ENCODE assay signal across 10 cellular contexts in the genomic region with DNA sequence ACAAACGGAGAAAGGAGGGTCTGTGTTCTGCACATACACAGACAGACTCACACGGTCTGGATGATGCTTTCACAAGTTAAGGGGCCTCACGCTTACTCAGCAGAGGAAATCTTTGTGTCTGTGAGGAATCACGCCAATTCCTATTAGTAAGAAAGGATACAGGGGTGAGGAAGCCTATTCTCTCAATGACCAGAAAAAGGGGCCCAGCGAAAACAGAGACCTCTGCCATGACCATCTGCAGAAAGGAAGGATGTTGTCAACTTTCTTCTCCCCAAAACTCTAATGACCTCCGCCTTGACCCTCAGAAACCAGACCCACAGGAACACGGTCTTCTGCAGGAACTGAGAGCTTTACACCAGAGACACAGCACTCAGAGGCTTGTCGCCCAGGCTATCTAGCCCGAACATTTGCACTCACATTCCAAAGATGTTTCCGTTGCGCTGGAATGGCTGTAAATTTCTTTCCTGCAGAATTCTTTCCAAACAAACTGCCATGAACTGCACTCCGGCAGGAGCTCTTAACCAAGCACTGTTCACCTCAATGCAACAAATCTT.
DNase-seq lines count a peak whose midpoint lies in the region; ATAC-seq and TF ChIP-seq lines count a peak whose summit lies in the region.
"Had no signal": no experiment of that assay in that cellular context is flagged by ENCODE, and none has a peak within 500 bp of the region (broad histone marks: within the 10 kb centered on the region; RNA-seq: fewer than 3 reads in every experiment).

No MANE protein-coding gene starts in this region.

- no peaks in the 10 kb centered on the region for H3K36me3 ChIP-seq in endodermal cell (ENCODE audit: control insufficient read depth, insufficient read depth, low read length)
- H3K36me3 ChIP-seq in thyroid gland = no peaks in the 10 kb centered on the region

- H3K9me3 ChIP-seq in endodermal cell (ENCODE audit: control insufficient read depth, low read length) (no peaks in the 10 kb centered on the region), thyroid gland (no peaks in the 10 kb centered on the region)

- peak; percentile 14 for DNase-seq in HuH-7 (ENCODE audit: low spot score)
- peak; percentile 75 for DNase-seq in endodermal cell
- DNase-seq in medulla oblongata (ENCODE audit: extremely low spot score) = peak; percentile 65
- peak; percentile 19 to 40 for DNase-seq in thyroid gland
- DNase-seq in GF-D8 (lab: John Stamatoyannopoulos, UW) = no peak
- no peak for DNase-seq in stimulated activated naive CD4-positive, alpha-beta T cell treated with Interleukin-2 at 50 U/mL for 16 hours (lab: John Stamatoyannopoulos, UW)
- DNase-seq: PC-9 had no signal

- H3K27ac Mint-ChIP-seq in endodermal cell = peak overlapping the region; percentile 89
- H3K27ac Mint-ChIP-seq: activated naive CD4-positive, alpha-beta T cell treated with anti-CD3 and anti-CD28 coated beads, Interleukin-2, amount 50 U/mL, for 24 hours had no signal

- no peaks in the 10 kb centered on the region for H3K36me3 Mint-ChIP-seq in endodermal cell (ENCODE audit: low read depth)
- H3K36me3 Mint-ChIP-seq: activated naive CD4-positive, alpha-beta T cell treated with anti-CD3 and anti-CD28 coated beads, Interleukin-2, amount 50 U/mL, for 24 hours had no signal

- no peak for TF ChIP-seq POLR2A in thyroid gland (IDR thresholded peaks at IDR 0.05)

- no peaks in the 10 kb centered on the region for H3K27me3 Mint-ChIP-seq in endodermal cell (ENCODE audit: insufficient read depth)

- TF ChIP-seq CTCF in endodermal cell (conservative IDR thresholded peaks at IDR 0.05) (no peak), thyroid gland (IDR thresholded peaks at IDR 0.05) (no peak)

- H3K4me1 ChIP-seq in endodermal cell (ENCODE audit: control insufficient read depth, insufficient read depth, low read length) (peaks cover 8% of the 10 kb centered on the region), thyroid gland (peaks cover 8 to 9% of the 10 kb centered on the region in 2 donors)

- peaks cover 35% of the 10 kb centered on the region for H3K4me1 Mint-ChIP-seq in endodermal cell
- H3K4me1 Mint-ChIP-seq: activated naive CD4-positive, alpha-beta T cell treated with anti-CD3 and anti-CD28 coated beads, Interleukin-2, amount 50 U/mL, for 24 hours had no signal

- ATAC-seq in HG02588 (IDR thresholded peaks at IDR 0.05; ENCODE audit: unreplicated experiment) = no peak
- ATAC-seq in HG02981 (IDR thresholded peaks at IDR 0.05; ENCODE audit: unreplicated experiment) = no peak

- H3K27me3 ChIP-seq in endodermal cell (ENCODE audit: control insufficient read depth, insufficient read depth, low read length, poor library complexity, severe bottlenecking) = no peaks in the 10 kb centered on the region
- no peaks in the 10 kb centered on the region for H3K27me3 ChIP-seq in thyroid gland

- H3K9me3 Mint-ChIP-seq in endodermal cell = no peaks in the 10 kb centered on the region

- H3K9ac ChIP-seq in endodermal cell (ENCODE audit: extremely low read depth, low read length, poor library complexity, severe bottlenecking) = no peak overlapping the region

- 37 to 62% methylated on average over 9 to 12 of the region's 12 CpGs for WGBS in endodermal cell (ENCODE audit: insufficient coverage in 1 of 2, insufficient read length in 1 of 2), 2 experiments
- 37 to 42% methylated on average over 12 of the region's 12 CpGs for WGBS in thyroid gland, 2 donors

- H3K4me3 ChIP-seq in endodermal cell (ENCODE audit: low read length) (no peak overlapping the region), thyroid gland (replicated peaks in 1 of 3) (peak overlapping the region in 1 of 3 donors; percentile 2)
- H3K4me3 ChIP-seq: PC-9 had no signal

- intact Hi-C loops in thyroid gland (cut with DNase I) = loop anchor here (10.0 kb wide), 1 partner anchor 167 kb away; no protein-coding TSS in a partner anchor

- peak overlapping the region; percentile 36 for H3K4me3 Mint-ChIP-seq in endodermal cell
- H3K4me3 Mint-ChIP-seq: activated naive CD4-positive, alpha-beta T cell treated with anti-CD3 and anti-CD28 coated beads, Interleukin-2, amount 50 U/mL, for 24 hours had no signal

- H3K27ac ChIP-seq in endodermal cell (ENCODE audit: low read depth, low read length) = peak overlapping the region; percentile 32
- peak overlapping the region; percentile 14 to 75 (median 36) for H3K27ac ChIP-seq in thyroid gland
- H3K27ac ChIP-seq: PC-9 had no signal

Comparison
In these comparisons a context has a peak if more than half of its experiments do, and no peak if none do; other contexts are left out.
1. DNase-seq: peak in HuH-7 (single experiment), endodermal cell (single experiment), medulla oblongata (single experiment) and thyroid gland (2 of 2); none in GF-D8 (single experiment) and stimulated activated naive CD4-positive, alpha-beta T cell treated with Interleukin-2 at 50 U/mL for 16 hours (single experiment).